ENCODE assay signal across 14 cellular contexts in genomic region chr12:113082486-113083148, GRCh38. TPM values are rescaled to one million over a fixed set of nuclear protein-coding genes. Genes with fewer than 3 reads are reported as not detected.
DNase-seq lines count a peak whose midpoint lies in the region; ATAC-seq lines count a peak whose summit lies in the region.
"Had no signal": no experiment of that assay in that cellular context is flagged by ENCODE, and none has a peak within 500 bp of the region (broad histone marks: within the 10 kb centered on the region; RNA-seq: fewer than 3 reads in every experiment).

No MANE protein-coding gene starts in this region.

- no peak for DNase-seq in activated naive CD8-positive, alpha-beta T cell treated with anti-CD3 and anti-CD28 coated beads, Interleukin-2, amount 10 ng/mL, durations not matched to agents 7 days and 5 days
- DNase-seq in activated naive CD8-positive, alpha-beta T cell treated with anti-CD3 and anti-CD28 coated beads, Interleukin-2, amount 50 U/mL, for 24 hours: no peak
- peak; percentile 11 for DNase-seq in M059J (ENCODE audit: low read depth)
- DNase-seq in NCI-H1694 treated with DMSO at 0.1 percent for 48 hours (lab: John Stamatoyannopoulos, UW): no peak
- no peak for DNase-seq in activated effector memory CD4-positive, alpha-beta T cell treated with Interleukin-2 at 50 U/mL for 16 hours
- no peak for DNase-seq in activated naive CD4-positive, alpha-beta T cell treated with anti-CD3 and anti-CD28 coated beads, Interleukin-2, amount 10 ng/mL, durations not matched to agents 7 days and 5 days
- no peak for DNase-seq in activated CD8-positive, alpha-beta memory T cell treated with anti-CD3 and anti-CD28 coated beads for 24 hours
- DNase-seq: DMS79, NCI-H2171 treated with DMSO at 0.1 percent for 48 hours, T1000 had no signal

- no peaks in the 10 kb centered on the region for H3K9me3 Mint-ChIP-seq in activated naive CD8-positive, alpha-beta T cell treated with anti-CD3 and anti-CD28 coated beads, Interleukin-2, amount 10 ng/mL, durations not matched to agents 7 days and 5 days
- H3K9me3 Mint-ChIP-seq in activated naive CD8-positive, alpha-beta T cell treated with anti-CD3 and anti-CD28 coated beads, Interleukin-2, amount 50 U/mL, for 24 hours: no peaks in the 10 kb centered on the region
- H3K9me3 Mint-ChIP-seq in activated naive CD4-positive, alpha-beta T cell treated with anti-CD3 and anti-CD28 coated beads, Interleukin-2, amount 10 ng/mL, durations not matched to agents 7 days and 5 days: no peaks in the 10 kb centered on the region
- H3K9me3 Mint-ChIP-seq: memory B cell; stimulated activated naive CD8-positive, alpha-beta T cell treated with anti-CD3 and anti-CD28 coated beads, Interleukin-15, Interleukin-2, amounts not matched to agents 100 ng/mL and 50 ng/mL, for 24 hours had no signal

- no peaks in the 10 kb centered on the region for H3K36me3 Mint-ChIP-seq in activated naive CD8-positive, alpha-beta T cell treated with anti-CD3 and anti-CD28 coated beads, Interleukin-2, amount 10 ng/mL, durations not matched to agents 7 days and 5 days
- H3K36me3 Mint-ChIP-seq in activated naive CD8-positive, alpha-beta T cell treated with anti-CD3 and anti-CD28 coated beads, Interleukin-2, amount 50 U/mL, for 24 hours (ENCODE audit: low read depth): no peaks in the 10 kb centered on the region
- H3K36me3 Mint-ChIP-seq in activated naive CD4-positive, alpha-beta T cell treated with anti-CD3 and anti-CD28 coated beads, Interleukin-2, amount 10 ng/mL, durations not matched to agents 7 days and 5 days: no peaks in the 10 kb centered on the region

- H3K4me3 Mint-ChIP-seq in activated naive CD8-positive, alpha-beta T cell treated with anti-CD3 and anti-CD28 coated beads, Interleukin-2, amount 10 ng/mL, durations not matched to agents 7 days and 5 days: no peak overlapping the region
- no peak overlapping the region for H3K4me3 Mint-ChIP-seq in activated naive CD8-positive, alpha-beta T cell treated with anti-CD3 and anti-CD28 coated beads, Interleukin-2, amount 50 U/mL, for 24 hours
- no peak overlapping the region for H3K4me3 Mint-ChIP-seq in activated naive CD4-positive, alpha-beta T cell treated with anti-CD3 and anti-CD28 coated beads, Interleukin-2, amount 10 ng/mL, durations not matched to agents 7 days and 5 days
- H3K4me3 Mint-ChIP-seq: memory B cell; stimulated activated naive CD8-positive, alpha-beta T cell treated with anti-CD3 and anti-CD28 coated beads, Interleukin-15, Interleukin-2, amounts not matched to agents 100 ng/mL and 50 ng/mL, for 24 hours had no signal

- ATAC-seq in activated naive CD8-positive, alpha-beta T cell treated with anti-CD3 and anti-CD28 coated beads, Interleukin-2, amount 10 ng/mL, durations not matched to agents 7 days and 5 days (ENCODE audit: low read depth): no peak
- ATAC-seq in activated naive CD8-positive, alpha-beta T cell treated with anti-CD3 and anti-CD28 coated beads, Interleukin-2, amount 50 U/mL, for 24 hours: no peak
- ATAC-seq in HG02798 (IDR thresholded peaks at IDR 0.05; ENCODE audit: poor library complexity, unreplicated experiment): peak; percentile 87
- ATAC-seq: Panc1 had no signal

- peaks cover 20% of the 10 kb centered on the region for H3K4me1 Mint-ChIP-seq in activated naive CD8-positive, alpha-beta T cell treated with anti-CD3 and anti-CD28 coated beads, Interleukin-2, amount 10 ng/mL, durations not matched to agents 7 days and 5 days
- peaks cover 53% of the 10 kb centered on the region for H3K4me1 Mint-ChIP-seq in activated naive CD8-positive, alpha-beta T cell treated with anti-CD3 and anti-CD28 coated beads, Interleukin-2, amount 50 U/mL, for 24 hours
- H3K4me1 Mint-ChIP-seq in activated naive CD4-positive, alpha-beta T cell treated with anti-CD3 and anti-CD28 coated beads, Interleukin-2, amount 10 ng/mL, durations not matched to agents 7 days and 5 days: peaks cover 24% of the 10 kb centered on the region

- CTCF ChIA-PET in activated naive CD4-positive, alpha-beta T cell treated with anti-CD3 and anti-CD28 coated beads, Interleukin-2, amount 10 ng/mL, durations not matched to agents 7 days and 5 days (lab: Charles Lee): no interaction called here

- H3K27me3 Mint-ChIP-seq in activated naive CD8-positive, alpha-beta T cell treated with anti-CD3 and anti-CD28 coated beads, Interleukin-2, amount 10 ng/mL, durations not matched to agents 7 days and 5 days: peaks cover 5% of the 10 kb centered on the region
- H3K27me3 Mint-ChIP-seq in activated naive CD8-positive, alpha-beta T cell treated with anti-CD3 and anti-CD28 coated beads, Interleukin-2, amount 50 U/mL, for 24 hours: no peaks in the 10 kb centered on the region
- peaks cover 23% of the 10 kb centered on the region for H3K27me3 Mint-ChIP-seq in activated naive CD4-positive, alpha-beta T cell treated with anti-CD3 and anti-CD28 coated beads, Interleukin-2, amount 10 ng/mL, durations not matched to agents 7 days and 5 days
- H3K27me3 Mint-ChIP-seq: stimulated activated naive CD8-positive, alpha-beta T cell treated with anti-CD3 and anti-CD28 coated beads, Interleukin-15, Interleukin-2, amounts not matched to agents 100 ng/mL and 50 ng/mL, for 24 hours had no signal

- POLR2A ChIA-PET in activated naive CD8-positive, alpha-beta T cell treated with anti-CD3 and anti-CD28 coated beads, Interleukin-2, amount 10 ng/mL, durations not matched to agents 7 days and 5 days (lab: Charles Lee): no interaction called here

- peak overlapping the region; percentile 45 for H3K27ac Mint-ChIP-seq in activated naive CD8-positive, alpha-beta T cell treated with anti-CD3 and anti-CD28 coated beads, Interleukin-2, amount 10 ng/mL, durations not matched to agents 7 days and 5 days
- no peak overlapping the region for H3K27ac Mint-ChIP-seq in activated naive CD8-positive, alpha-beta T cell treated with anti-CD3 and anti-CD28 coated beads, Interleukin-2, amount 50 U/mL, for 24 hours
- H3K27ac Mint-ChIP-seq in activated naive CD4-positive, alpha-beta T cell treated with anti-CD3 and anti-CD28 coated beads, Interleukin-2, amount 10 ng/mL, durations not matched to agents 7 days and 5 days: no peak overlapping the region
- H3K27ac Mint-ChIP-seq: memory B cell; stimulated activated naive CD8-positive, alpha-beta T cell treated with anti-CD3 and anti-CD28 coated beads, Interleukin-15, Interleukin-2, amounts not matched to agents 100 ng/mL and 50 ng/mL, for 24 hours had no signal

RNA-seq across cellular contexts. Expression of gene DTX1, which starts 26.1 kb away (rescaled TPM):
- under 1 TPM; 0.55 to 0.57 TPM for total RNA-seq in activated naive CD8-positive, alpha-beta T cell treated with anti-CD3 and anti-CD28 coated beads, Interleukin-2, amount 10 ng/mL, durations not matched to agents 7 days and 5 days
- total RNA-seq in M059J (2014; rRNA removed; shearing (Covaris generic)): not detected in 2 replicates

RNA-seq across cellular contexts. Expression of gene RASAL1, which starts 52.9 kb away (rescaled TPM):
- total RNA-seq in activated naive CD8-positive, alpha-beta T cell treated with anti-CD3 and anti-CD28 coated beads, Interleukin-2, amount 10 ng/mL, durations not matched to agents 7 days and 5 days: 1 to 10 TPM; 1.0 to 2.3 TPM
- not detected in 2 replicates for total RNA-seq in M059J (2014; rRNA removed; shearing (Covaris generic))
